In the genomic region with DNA sequence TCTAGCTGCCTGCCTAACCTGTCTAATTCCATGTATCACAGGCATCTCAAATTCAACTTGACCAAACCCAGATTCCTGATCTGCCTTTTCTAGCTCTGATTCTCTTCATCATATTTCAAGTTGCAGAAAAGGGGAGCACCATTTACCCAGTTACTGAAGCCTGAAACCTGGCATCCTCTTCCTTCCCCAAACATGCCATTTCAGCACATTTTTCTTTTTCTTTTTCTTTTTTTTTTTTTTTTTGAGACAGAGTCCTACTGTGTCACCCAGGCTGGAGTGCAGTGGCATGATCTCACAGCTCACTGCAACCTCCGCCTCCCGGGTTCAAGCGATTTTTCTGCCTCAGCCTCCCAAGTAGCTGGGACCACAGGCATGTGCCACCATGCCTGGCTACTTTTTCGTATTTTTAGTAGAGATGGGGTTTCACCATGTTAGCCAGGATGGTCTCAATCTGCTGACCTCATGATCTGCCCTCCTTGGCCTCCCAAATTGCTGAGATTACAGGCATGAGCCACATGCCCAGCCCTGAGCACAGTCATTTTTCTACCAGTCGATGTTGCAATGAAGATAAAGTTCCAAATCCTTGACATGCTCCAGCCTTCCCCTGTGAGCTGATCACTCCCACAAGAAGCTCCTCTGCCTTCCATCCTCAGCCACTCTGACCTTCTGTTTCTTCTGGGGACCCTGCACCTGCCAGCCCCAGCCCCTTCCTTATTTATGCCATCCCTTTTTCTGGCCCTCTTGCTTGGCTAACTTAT, we compare ENCODE assay signal across 1 cellular context.
TF ChIP-seq lines count a peak whose summit lies in the region.

No MANE protein-coding gene starts in this region.

TF ChIP-seq in IMR-90, 13 proteins besides CTCF, POLR2A, EP300 and RAD21:
- peak; percentile 31; the same call in 1 of the 2 replicates for TF ChIP-seq CEBPB (IDR thresholded peaks at IDR 0.05; ENCODE audit: low read depth, low read length)
- no peak for TF ChIP-seq MXI1 (IDR thresholded peaks at IDR 0.05; ENCODE audit: borderline replicate concordance, low read depth, low read length)
- no peak for TF ChIP-seq MAFK (IDR thresholded peaks at IDR 0.05; ENCODE audit: low read depth, low read length)
